Comparison of ENCODE assay signal across 8 cellular contexts in the genomic region with DNA sequence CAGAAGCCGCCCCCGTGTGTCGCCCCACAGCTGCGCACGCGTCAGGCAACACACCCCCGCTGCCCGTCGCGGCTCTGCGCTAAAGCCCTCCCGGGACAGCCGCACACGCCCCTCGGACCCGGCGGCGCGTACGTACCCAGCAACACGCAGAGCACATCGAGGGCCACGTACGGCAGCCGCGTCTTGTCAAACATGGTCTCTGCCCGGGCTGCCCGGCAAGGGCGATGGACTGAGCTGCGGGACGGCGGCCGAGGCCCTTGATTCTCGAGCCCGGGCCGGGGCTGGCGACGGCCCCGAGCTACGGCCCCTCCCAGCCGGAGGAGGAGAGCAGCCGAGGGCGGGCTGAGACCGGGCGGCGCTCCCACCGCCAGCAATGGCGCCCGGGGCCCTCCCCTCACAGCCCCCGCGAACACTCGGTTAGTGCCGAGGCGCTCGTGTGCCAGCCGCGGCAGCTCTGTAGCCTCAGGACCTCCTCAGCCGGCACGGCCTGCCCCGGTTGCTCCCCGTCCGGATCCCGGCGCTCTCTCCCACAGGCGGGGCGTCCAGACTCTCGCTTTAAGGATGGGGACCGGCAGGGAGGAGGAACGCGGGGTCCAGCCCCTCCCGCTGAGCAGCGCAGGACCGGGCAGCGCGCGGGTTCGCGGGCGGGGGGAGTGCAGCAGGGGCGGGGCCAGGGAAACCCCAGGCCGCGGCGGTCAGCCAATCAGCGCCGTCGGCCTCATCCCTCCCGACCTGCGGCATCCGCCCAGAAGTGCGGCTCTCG. TPM values are rescaled to one million over a fixed set of nuclear protein-coding genes. Genes with fewer than 3 reads are reported as not detected.
A peak's percentile ranks its signal among the peaks of the same experiment; 100 is the strongest.
DNase-seq lines count a peak whose midpoint lies in the region; ATAC-seq and TF ChIP-seq lines count a peak whose summit lies in the region.

A gene (minus strand): TSS at position 529 of the 763 bp plus-strand sequence. CDS start 335 bp downstream, at position 194.

- intact Hi-C loops in left ventricle myocardium inferior (cut with micrococcal nuclease) (loop anchor here (10.0 kb wide), 1 partner anchor 140 kb away; no protein-coding TSS in a partner anchor), psoas muscle (cut with DNase I) (loop anchor here in 1 of 2 donors (2.0 to 10.0 kb wide), 3 partner anchors 66 to 140 kb away; no protein-coding TSS in a partner anchor)

- no peaks in the 10 kb centered on the region for H3K27me3 Mint-ChIP-seq in T-helper 17 cell

- H3K4me1 Mint-ChIP-seq in T-helper 17 cell, result peaks cover 21% of the 10 kb centered on the region

- 0% methylated on average over 37 to 91 of the region's 91 CpGs for WGBS in psoas muscle, 3 donors
- under 1% methylated on average over 90 of the region's 91 CpGs for WGBS in urinary bladder

- H3K27ac ChIP-seq in left ventricle myocardium inferior (replicated peaks) (peak within 1 kb of the TSS; percentile 98), psoas muscle (peak within 1 kb of the TSS; percentile 95), urinary bladder (ENCODE audit: low read depth) (peak within 1 kb of the TSS; percentile 94)

- H3K9me3 ChIP-seq in T-helper 17 cell (ENCODE audit: control insufficient read depth, low read length, poor library complexity, severe bottlenecking) (no peaks in the 10 kb centered on the region), left ventricle myocardium inferior (replicated peaks) (no peaks in the 10 kb centered on the region), psoas muscle (no peaks in the 10 kb centered on the region)

- H3K27me3 ChIP-seq in left ventricle myocardium inferior (ENCODE audit: low read depth) (no peaks in the 10 kb centered on the region), psoas muscle (ENCODE audit: insufficient read depth in 3 of 3, low read length in 2 of 3) (no peaks in the 10 kb centered on the region)

- DNase-seq in NCI-H128 (lab: John Stamatoyannopoulos, UW; ENCODE audit: unreplicated experiment) (peak; percentile 41), T-helper 17 cell (peak; percentile 76 to 85 (median 77)), amygdala (lab: John Stamatoyannopoulos, UW) (peak; percentile 59 to 97 (median 91)), left ventricle myocardium inferior (peak; percentile 92), psoas muscle (peak; percentile 93 to 95)

- peak within 1 kb of the TSS; percentile 94 for H3K4me3 ChIP-seq in left ventricle myocardium inferior
- H3K4me3 ChIP-seq in psoas muscle, result peak within 1 kb of the TSS; percentile 78
- peak within 1 kb of the TSS; percentile 90 for H3K4me3 ChIP-seq in urinary bladder (ENCODE audit: low read depth, low read length)

- H3K27ac Mint-ChIP-seq in T-helper 17 cell, result peak within 1 kb of the TSS; percentile 87

- no peaks in the 10 kb centered on the region for H3K36me3 Mint-ChIP-seq in T-helper 17 cell (ENCODE audit: low read depth)

- TF ChIP-seq CTCF in GM12873 (IDR thresholded peaks at IDR 0.05; ENCODE audit: insufficient read depth, low read depth, low read length, missing control alignments) (peak; percentile 9), left ventricle myocardium inferior (IDR thresholded peaks at IDR 0.05; ENCODE audit: borderline replicate concordance) (no peak), psoas muscle (IDR thresholded peaks at IDR 0.05) (no peak)

- H3K36me3 ChIP-seq in left ventricle myocardium inferior (peaks cover 7% of the 10 kb centered on the region), psoas muscle (ENCODE audit: insufficient read depth in 1 of 2, low read depth in 1 of 2) (no peaks in the 10 kb centered on the region), urinary bladder (ENCODE audit: insufficient read depth) (no peaks in the 10 kb centered on the region)

- peak; percentile 85 for ATAC-seq in HG02588 (IDR thresholded peaks at IDR 0.05; ENCODE audit: unreplicated experiment)
- ATAC-seq in T-helper 17 cell, result peak; percentile 88
- ATAC-seq in psoas muscle, result peak; percentile 93 to 97 (median 96)

- H3K4me1 ChIP-seq in left ventricle myocardium inferior, result peaks cover 63% of the 10 kb centered on the region
- H3K4me1 ChIP-seq in psoas muscle, result peaks cover 28% of the 10 kb centered on the region
- H3K4me1 ChIP-seq in urinary bladder (ENCODE audit: insufficient read depth), result no peaks in the 10 kb centered on the region

- peak within 1 kb of the TSS; percentile 93 for H3K4me3 Mint-ChIP-seq in T-helper 17 cell

RNA-seq across cellular contexts. Expression of the gene that starts here (rescaled TPM):
- total RNA-seq in T-helper 17 cell, result 1 to 10 TPM; 4.9 to 5.7 TPM
- 72.6 TPM for total RNA-seq in left ventricle myocardium inferior
- total RNA-seq in psoas muscle, result 10 to 100 TPM; 25.4 to 57.3 (median 37.6) TPM
- 10 to 100 TPM; 22.0 to 81.5 (median 46.1) TPM for polyA plus RNA-seq in psoas muscle
- 146 TPM for total RNA-seq in urinary bladder
- 275 TPM for polyA plus RNA-seq in urinary bladder

Comparison
In these comparisons a context has a peak if more than half of its experiments do, and no peak if none do; other contexts are left out.
1. Peak in every context shown above with its lines: DNase-seq, ATAC-seq, H3K4me3 ChIP-seq and H3K27ac ChIP-seq.
2. DNase-seq: peak in every context shown above with its lines; median percentile 94 in psoas muscle; 92 in left ventricle myocardium inferior; 91 in amygdala; 77 in T-helper 17 cell; 41 in NCI-H128.